ENCODE assay signal across 8 cellular contexts in genomic region chr13:73059460-73060250, GRCh38. TPM values are rescaled to one million over a fixed set of nuclear protein-coding genes. Genes with fewer than 3 reads are reported as not detected.
A peak's percentile ranks its signal among the peaks of the same experiment; 100 is the strongest.
DNase-seq lines count a peak whose midpoint lies in the region; ATAC-seq and TF ChIP-seq lines count a peak whose summit lies in the region.

No MANE protein-coding gene starts in this region.

- no peaks in the 10 kb centered on the region for H4K20me1 ChIP-seq in mammary epithelial cell (ENCODE audit: insufficient read depth, low read length)

- CTCF ChIA-PET in mammary epithelial cell (lab: Charles Lee; ENCODE audit: low non-redundant PET), result no interaction called here

- peak overlapping the region; percentile 41 for H3K27ac Mint-ChIP-seq in T-helper 1 cell treated with Interleukin-12 subunit alpha and Interleukin-12 subunit beta and Interleukin-4 antibody, amounts not matched to agents 30 μg/mL and 1 μg/mL, for 36 hours

- H3K27me3 ChIP-seq in mammary epithelial cell (ENCODE audit: insufficient read depth, low read length), result no peaks in the 10 kb centered on the region

- H2AFZ ChIP-seq in mammary epithelial cell (ENCODE audit: low read depth, low read length), result peak overlapping the region; percentile 42

- H3K4me1 ChIP-seq in mammary epithelial cell (ENCODE audit: insufficient read depth, low read length), result peaks cover 46% of the 10 kb centered on the region

- H3K27me3 Mint-ChIP-seq in T-helper 1 cell treated with Interleukin-12 subunit alpha and Interleukin-12 subunit beta and Interleukin-4 antibody, amounts not matched to agents 30 μg/mL and 1 μg/mL, for 36 hours (ENCODE audit: low read depth), result peaks cover 63% of the 10 kb centered on the region

- in situ Hi-C loops in mammary epithelial cell (cut with MboI; ENCODE audit: low sequenced_read_pairs in 2 of 2), result loop anchor here (10.0 to 25.0 kb wide), 4 partner anchors 222 to 653 kb away; no protein-coding TSS in a partner anchor
- in situ Hi-C loops in G401 (cut with HindIII; ENCODE audit: low sequenced_read_pairs), result no loop called here

- peak overlapping the region; percentile 61 to 99 (median 86) for H3K4me3 ChIP-seq in mammary epithelial cell (replicated peaks in 1 of 3; ENCODE audit: insufficient read depth in 1 of 3, low read depth in 2 of 3, low read length in 3 of 3)

- no peaks in the 10 kb centered on the region for H3K9me3 ChIP-seq in mammary epithelial cell (replicated peaks; ENCODE audit: insufficient read depth, low read length)

- DNase-seq in Daoy (ENCODE audit: low read depth) (peak; percentile 50), mammary epithelial cell (peak; percentile 55), kidney tubule cell (ENCODE audit: low spot score) (peak; percentile 77), G401 (ENCODE audit: low spot score) (no peak)
- DNase-seq in stimulated activated CD4-positive, alpha-beta T cell treated with anti-CD3 and anti-CD28 coated beads, TNF-alpha, amount 100 ng/mL, for 24 hours (ENCODE audit: low read depth in 3 of 3), result peak in 2 of 3 experiments; percentile 1 to 36

- peak overlapping the region; percentile 85 for H3K4me3 Mint-ChIP-seq in T-helper 1 cell treated with Interleukin-12 subunit alpha and Interleukin-12 subunit beta and Interleukin-4 antibody, amounts not matched to agents 30 μg/mL and 1 μg/mL, for 36 hours

- H3K36me3 Mint-ChIP-seq in T-helper 1 cell treated with Interleukin-12 subunit alpha and Interleukin-12 subunit beta and Interleukin-4 antibody, amounts not matched to agents 30 μg/mL and 1 μg/mL, for 36 hours (ENCODE audit: low read depth), result peaks cover 9% of the 10 kb centered on the region

- intact Hi-C loops in mammary epithelial cell (cut with micrococcal nuclease), result loop anchor here (2.0 to 5.0 kb wide), 5 partner anchors 87 to 405 kb away; no protein-coding TSS in a partner anchor

- H3K27ac ChIP-seq in mammary epithelial cell (ENCODE audit: insufficient read depth, low read depth, low read length), result peak overlapping the region; percentile 96

- no peak for TF ChIP-seq CTCF in mammary epithelial cell (conservative IDR thresholded peaks at IDR 0.05 in 1 of 2, IDR thresholded peaks at IDR 0.05 in 1 of 2; ENCODE audit: extremely low read depth in 1 of 2, insufficient read depth in 1 of 2, low read depth in 1 of 2, low read length in 2 of 2)

- dilution Hi-C loops in mammary epithelial cell (cut with HindIII; ENCODE audit: low sequenced_read_pairs), result no loop called here

- 0% methylated on average over 13 of the region's 68 CpGs for WGBS in mammary epithelial cell (ENCODE audit: low coverage, missing lambda C conversion rate)

- peak overlapping the region; percentile 84 for H3K4me2 ChIP-seq in mammary epithelial cell (ENCODE audit: insufficient read depth, low read depth, low read length)

- H3K36me3 ChIP-seq in mammary epithelial cell (ENCODE audit: insufficient read depth, low read length), result peaks cover 18% of the 10 kb centered on the region

- peaks cover 20% of the 10 kb centered on the region for H3K4me1 Mint-ChIP-seq in T-helper 1 cell treated with Interleukin-12 subunit alpha and Interleukin-12 subunit beta and Interleukin-4 antibody, amounts not matched to agents 30 μg/mL and 1 μg/mL, for 36 hours (ENCODE audit: low read depth)

- ATAC-seq in GM21360 (IDR thresholded peaks at IDR 0.05; ENCODE audit: unreplicated experiment), result peak; percentile 34
- peak; percentile 18 for ATAC-seq in HG03565 (IDR thresholded peaks at IDR 0.05; ENCODE audit: unreplicated experiment)

- H3K79me2 ChIP-seq in mammary epithelial cell (ENCODE audit: insufficient read depth, low read length), result peaks cover 59% of the 10 kb centered on the region

- no peaks in the 10 kb centered on the region for H3K9me3 Mint-ChIP-seq in T-helper 1 cell treated with Interleukin-12 subunit alpha and Interleukin-12 subunit beta and Interleukin-4 antibody, amounts not matched to agents 30 μg/mL and 1 μg/mL, for 36 hours

- H3K9ac ChIP-seq in mammary epithelial cell (ENCODE audit: insufficient read depth, low read length), result peak overlapping the region; percentile 99

- BruUV-seq in mammary epithelial cell (replicated peaks; lab: Mats Ljungman, UMichigan), result no TSS peak

RNA-seq across cellular contexts. Expression of gene KLF5, which starts 0.8 kb away (rescaled TPM):
- 3.3 and 4.6 TPM in 2 replicates for total RNA-seq in Daoy (2014; rRNA removed; shearing (Covaris generic))
- total RNA-seq in mammary epithelial cell, result 100 to 1,000 TPM in 1 of 2 donors, 10 to 100 TPM in 1; 34.3 to 175 TPM
- polyA plus RNA-seq in mammary epithelial cell, result 162 TPM
- 104 TPM for polyA minus RNA-seq in mammary epithelial cell
- not detected in 2 replicates for total RNA-seq in G401 (2014; rRNA removed; shearing (Covaris generic))
